In genomic region chr1:203407301-203407700, GRCh38 we compare ENCODE assay signal across 27 cellular contexts. TPM values are rescaled to one million over a fixed set of nuclear protein-coding genes. Genes with fewer than 3 reads are reported as not detected.
DNase-seq lines count a peak whose midpoint lies in the region; ATAC-seq and TF ChIP-seq lines count a peak whose summit lies in the region.
"Had no signal": no experiment of that assay in that cellular context is flagged by ENCODE, and none has a peak within 500 bp of the region (broad histone marks: within the 10 kb centered on the region; RNA-seq: fewer than 3 reads in every experiment).

No MANE protein-coding gene starts in this region.

- H3K4me1 ChIP-seq in Karpas-422 (ENCODE audit: low read length) (peaks cover 29% of the 10 kb centered on the region), gastroesophageal sphincter (peaks cover 3 to 84% (median 40%) of the 10 kb centered on the region in 3 donors), muscle layer of duodenum (ENCODE audit: control insufficient read depth in 1 of 2, insufficient read depth in 2 of 2, low read length in 2 of 2) (peaks cover 27 to 35% of the 10 kb centered on the region in 2 donors), testis (peaks cover 40% of the 10 kb centered on the region), HAP-1 (peaks cover 3% of the 10 kb centered on the region)
- H3K4me1 ChIP-seq: neural progenitor cell had no signal

- WGBS in gastroesophageal sphincter (ENCODE audit: low coverage in 1 of 2), 2 donors, result 71% methylated on average over 1 of the region's 1 CpG; no CpG with 5 or more reads in 1 of the 2 donors
- WGBS in testis, 2 donors, result 53 to 61% methylated on average over 1 of the region's 1 CpG

- no peak for ATAC-seq in gastroesophageal sphincter
- ATAC-seq in HG03135 (IDR thresholded peaks at IDR 0.05; ENCODE audit: unreplicated experiment), result no peak
- ATAC-seq: activated T-cell treated with anti-CD3 and anti-CD28 coated beads, Interleukin-2, amount 50 U/mL, for 4 hours; HCT116; T-helper 17 cell had no signal

- H3K27me3 ChIP-seq in Karpas-422 (ENCODE audit: low read length) (no peaks in the 10 kb centered on the region), gastroesophageal sphincter (no peaks in the 10 kb centered on the region), muscle layer of duodenum (ENCODE audit: low read depth, low read length) (no peaks in the 10 kb centered on the region), testis (no peaks in the 10 kb centered on the region), HAP-1 (ENCODE audit: low read depth) (0 out of 2 replicates have a peak, but pooled peaks cover 7% of the 10 kb centered on the region)
- H3K27me3 ChIP-seq: neural progenitor cell had no signal

- DNase-seq in Karpas-422 (peak; percentile 38), testis (no peak), NCI-H2171 treated with DMSO at 0.1 percent for 48 hours (lab: John Stamatoyannopoulos, UW) (no peak), HAP-1 (ENCODE audit: low spot score in 2 of 2) (no peak)
- no peak for DNase-seq in activated CD4-positive, alpha-beta memory T cell treated with anti-CD3 and anti-CD28 coated beads for 36 hours
- DNase-seq: activated CD4-positive, alpha-beta memory T cell treated with anti-CD3 and anti-CD28 coated beads, Interleukin-2, amount 10 ng/mL, durations not matched to agents 7 days and 5 days; activated naive CD4-positive, alpha-beta T cell treated with anti-CD3 and anti-CD28 coated beads, Interleukin-2, amount 50 U/mL, for 16 hours; activated T-cell treated with anti-CD3 and anti-CD28 coated beads, Interleukin-2, amount 50 U/mL, for 4 hours; C1 segment of cervical spinal cord; dermis blood vessel endothelial cell; erythroblast; NCI-H1105; NCI-H2107; NCI-H524 treated with DMSO at 0.1 percent for 48 hours; retina; stimulated activated CD4-positive, alpha-beta T cell treated with anti-CD3 and anti-CD28 coated beads, Interleukin-2, amount 100 ng/mL, for 24 hours; T-helper 17 cell; WERI-Rb-1 had no signal

- POLR2A ChIA-PET in activated CD4-positive, alpha-beta memory T cell treated with anti-CD3 and anti-CD28 coated beads for 36 hours (lab: Charles Lee), result no interaction called here

- TF ChIP-seq CTCF in gastroesophageal sphincter (IDR thresholded peaks at IDR 0.05), result no peak
- no peak for TF ChIP-seq CTCF in testis (IDR thresholded peaks at IDR 0.05)

- CTCF ChIA-PET in activated CD4-positive, alpha-beta memory T cell treated with anti-CD3 and anti-CD28 coated beads for 36 hours (lab: Charles Lee), result no interaction called here

- TF ChIP-seq EP300 in gastroesophageal sphincter (IDR thresholded peaks at IDR 0.05), result no peak

- H3K36me3 Mint-ChIP-seq in activated CD4-positive, alpha-beta memory T cell treated with anti-CD3 and anti-CD28 coated beads for 36 hours, result no peaks in the 10 kb centered on the region
- H3K36me3 Mint-ChIP-seq: neural progenitor cell had no signal

- H3K9me3 Mint-ChIP-seq in activated CD4-positive, alpha-beta memory T cell treated with anti-CD3 and anti-CD28 coated beads for 36 hours, result no peaks in the 10 kb centered on the region
- H3K9me3 Mint-ChIP-seq: activated CD4-positive, alpha-beta memory T cell treated with anti-CD3 and anti-CD28 coated beads, Interleukin-2, amount 10 ng/mL, durations not matched to agents 7 days and 5 days; activated T-cell treated with anti-CD3 and anti-CD28 coated beads, Interleukin-2, amount 50 U/mL, for 4 hours; stimulated activated naive CD8-positive, alpha-beta T cell treated with anti-CD3 and anti-CD28 coated beads, Interleukin-15, Interleukin-2, amounts not matched to agents 100 ng/mL and 50 ng/mL, for 24 hours had no signal

- H3K9me3 ChIP-seq in Karpas-422 (ENCODE audit: low read length) (no peaks in the 10 kb centered on the region), gastroesophageal sphincter (peaks cover 0 to 8% (median 0%) of the 10 kb centered on the region in 3 donors), muscle layer of duodenum (ENCODE audit: control insufficient read depth in 1 of 2, low read length in 2 of 2) (no peaks in the 10 kb centered on the region), testis (no peaks in the 10 kb centered on the region), HAP-1 (no peaks in the 10 kb centered on the region)

- H4K20me1 ChIP-seq in Karpas-422 (ENCODE audit: insufficient read depth, low read depth, low read length), result no peaks in the 10 kb centered on the region

- H3K9ac ChIP-seq in Karpas-422 (ENCODE audit: low read length), result no peak overlapping the region
- H3K9ac ChIP-seq: KMS-11, neural progenitor cell had no signal

- H3K27ac Mint-ChIP-seq in activated CD4-positive, alpha-beta memory T cell treated with anti-CD3 and anti-CD28 coated beads for 36 hours, result no peak overlapping the region
- H3K27ac Mint-ChIP-seq: activated CD4-positive, alpha-beta memory T cell treated with anti-CD3 and anti-CD28 coated beads, Interleukin-2, amount 10 ng/mL, durations not matched to agents 7 days and 5 days; neural progenitor cell; stimulated activated naive CD8-positive, alpha-beta T cell treated with anti-CD3 and anti-CD28 coated beads, Interleukin-15, Interleukin-2, amounts not matched to agents 100 ng/mL and 50 ng/mL, for 24 hours had no signal

- H3K27ac ChIP-seq in Karpas-422 (ENCODE audit: low read length), result no peak overlapping the region
- H3K27ac ChIP-seq in gastroesophageal sphincter, result peak overlapping the region; percentile 73 to 86 (median 82)
- H3K27ac ChIP-seq in muscle layer of duodenum (ENCODE audit: low read length), result peak overlapping the region; percentile 68
- peak overlapping the region; percentile 76 to 85 for H3K27ac ChIP-seq in testis
- H3K27ac ChIP-seq: KMS-11, neural progenitor cell, WERI-Rb-1 had no signal

- intact Hi-C loops in testis (cut with DNase I; ENCODE audit: low total_unique reads), result no loop called here
- intact Hi-C loops in activated CD4-positive, alpha-beta memory T cell treated with anti-CD3 and anti-CD28 coated beads for 36 hours (cut with micrococcal nuclease), result no loop called here

- in situ Hi-C loops in HAP-1 (cut with MboI; ENCODE audit: low sequenced_read_pairs), result no loop called here

- H3K36me3 ChIP-seq in Karpas-422 (ENCODE audit: insufficient read depth, low read length) (no peaks in the 10 kb centered on the region), gastroesophageal sphincter (no peaks in the 10 kb centered on the region), muscle layer of duodenum (ENCODE audit: control insufficient read depth in 1 of 2, insufficient read depth in 2 of 2, low read length in 2 of 2) (no peaks in the 10 kb centered on the region), testis (ENCODE audit: low read depth, missing control alignments) (no peaks in the 10 kb centered on the region), HAP-1 (replicated peaks) (no peaks in the 10 kb centered on the region)
- H3K36me3 ChIP-seq: neural progenitor cell, WERI-Rb-1 had no signal

- H3K9me2 ChIP-seq in Karpas-422 (replicated peaks; ENCODE audit: insufficient read depth, low read length), result no peaks in the 10 kb centered on the region

- no peak overlapping the region for H3K4me3 Mint-ChIP-seq in activated CD4-positive, alpha-beta memory T cell treated with anti-CD3 and anti-CD28 coated beads for 36 hours
- H3K4me3 Mint-ChIP-seq: activated CD4-positive, alpha-beta memory T cell treated with anti-CD3 and anti-CD28 coated beads, Interleukin-2, amount 10 ng/mL, durations not matched to agents 7 days and 5 days; activated T-cell treated with anti-CD3 and anti-CD28 coated beads, Interleukin-2, amount 50 U/mL, for 4 hours; mesothelial cell of epicardium; neural progenitor cell; stimulated activated naive CD8-positive, alpha-beta T cell treated with anti-CD3 and anti-CD28 coated beads, Interleukin-15, Interleukin-2, amounts not matched to agents 100 ng/mL and 50 ng/mL, for 24 hours; T-helper 17 cell had no signal

- H2AFZ ChIP-seq in Karpas-422 (ENCODE audit: low read length), result no peak overlapping the region
- H2AFZ ChIP-seq: neural progenitor cell had no signal

- TF ChIP-seq POLR2A in gastroesophageal sphincter (IDR thresholded peaks at IDR 0.05), result no peak
- no peak for TF ChIP-seq POLR2A in testis (IDR thresholded peaks at IDR 0.05)

- H3K4me1 Mint-ChIP-seq in activated CD4-positive, alpha-beta memory T cell treated with anti-CD3 and anti-CD28 coated beads for 36 hours (ENCODE audit: low read depth), result no peaks in the 10 kb centered on the region
- H3K4me1 Mint-ChIP-seq: activated CD4-positive, alpha-beta memory T cell treated with anti-CD3 and anti-CD28 coated beads, Interleukin-2, amount 10 ng/mL, durations not matched to agents 7 days and 5 days; neural progenitor cell had no signal

- H3K4me2 ChIP-seq in Karpas-422 (ENCODE audit: low read depth, low read length, poor library complexity, severe bottlenecking), result no peak overlapping the region
- H3K4me2 ChIP-seq: KMS-11, neural progenitor cell had no signal

- no peaks in the 10 kb centered on the region for H3K79me2 ChIP-seq in Karpas-422 (ENCODE audit: low read length)

- peaks cover 25% of the 10 kb centered on the region for H3K27me3 Mint-ChIP-seq in activated CD4-positive, alpha-beta memory T cell treated with anti-CD3 and anti-CD28 coated beads for 36 hours

- H3K4me3 ChIP-seq in Karpas-422 (ENCODE audit: low read length), result no peak overlapping the region
- H3K4me3 ChIP-seq in gastroesophageal sphincter, result no peak overlapping the region
- H3K4me3 ChIP-seq in muscle layer of duodenum (ENCODE audit: low read depth in 1 of 2, low read length in 2 of 2), result no peak overlapping the region
- H3K4me3 ChIP-seq in testis, result no peak overlapping the region
- H3K4me3 ChIP-seq in HAP-1, result no peak overlapping the region
- H3K4me3 ChIP-seq: neural progenitor cell had no signal

RNA-seq across cellular contexts. Expression of gene FMOD, which starts 56.4 kb away (rescaled TPM):
- 2.2 and 3.6 TPM in 2 replicates for total RNA-seq in Karpas-422 (2014; rRNA removed; shearing (Covaris generic); ENCODE audit: low replicate concordance)
- total RNA-seq in gastroesophageal sphincter (10 to 100 TPM; 19.3 to 53.6 (median 37.9) TPM), testis (1 to 10 TPM; 5.2 to 9.5 TPM)
- 26.4 TPM for polyA plus RNA-seq in testis (ENCODE audit: insufficient read depth, low read depth, low replicate concordance)
- 1 to 10 TPM in 1 of 2 experiments, under 1 TPM in 1; 0.95 to 1.9 TPM for total RNA-seq in activated CD4-positive, alpha-beta memory T cell treated with anti-CD3 and anti-CD28 coated beads for 36 hours
- total RNA-seq: OCI-LY7, T-helper 17 cell had no signal
